ENCODE assay signal across 17 cellular contexts in genomic region chr1:183205196-183205781, GRCh38. TPM values are rescaled to one million over a fixed set of nuclear protein-coding genes. Genes with fewer than 3 reads are reported as not detected.
A peak's percentile ranks its signal among the peaks of the same experiment; 100 is the strongest.
DNase-seq lines count a peak whose midpoint lies in the region; ATAC-seq and TF ChIP-seq lines count a peak whose summit lies in the region.
"Had no signal": no experiment of that assay in that cellular context is flagged by ENCODE, and none has a peak within 500 bp of the region (broad histone marks: within the 10 kb centered on the region; RNA-seq: fewer than 3 reads in every experiment).

No MANE protein-coding gene starts in this region.

- H3K4me3 ChIP-seq in ACC112 (ENCODE audit: low read depth, low read length) (no peak overlapping the region), fibroblast of mammary gland (ENCODE audit: control insufficient read depth, low read depth, low read length) (no peak overlapping the region), ascending aorta (no peak overlapping the region)
- H3K4me3 ChIP-seq: upper lobe of left lung had no signal

- no peaks in the 10 kb centered on the region for H3K9me3 Mint-ChIP-seq in nephron
- H3K9me3 Mint-ChIP-seq: activated T-helper 17 cell treated with anti-CD3 and anti-CD28 coated beads, Interleukin-2, amount 50 U/mL, for 72 hours; brain had no signal

- H3K36me3 ChIP-seq in ACC112 (ENCODE audit: insufficient read depth, low read length) (no peaks in the 10 kb centered on the region), ascending aorta (no peaks in the 10 kb centered on the region)
- H3K36me3 ChIP-seq: upper lobe of left lung had no signal

- H3K27ac Mint-ChIP-seq in nephron: peak overlapping the region in 2 of 3 experiments; percentile 25 to 43
- H3K27ac Mint-ChIP-seq: activated T-helper 17 cell treated with anti-CD3 and anti-CD28 coated beads, Interleukin-2, amount 50 U/mL, for 72 hours had no signal

- intact Hi-C loops in ascending aorta (cut with DNase I): no loop called here

- DNase-seq in NCI-H1694 (lab: John Stamatoyannopoulos, UW) (peak; percentile 22), fibroblast of mammary gland (ENCODE audit: low read depth) (peak; percentile 78), iPS-NIHi11 (ENCODE audit: low spot score) (no peak), RPMI8226 (no peak), ascending aorta (ENCODE audit: low spot score in 2 of 2) (no peak)
- DNase-seq: activated CD4-positive, alpha-beta T cell treated with anti-CD3 and anti-CD28 coated beads, Interleukin-2, amount 50 U/mL, for 1 hour; AML-193; DMS79; MV-4-11; stimulated activated CD4-positive, alpha-beta T cell treated with anti-CD3 and anti-CD28 coated beads, Interleukin-12 subunit alpha, Interleukin-12 subunit beta, amount 100 ng/mL, for 4 hours; T-helper 2 cell; upper lobe of left lung had no signal

- no peaks in the 10 kb centered on the region for H3K27me3 Mint-ChIP-seq in nephron (ENCODE audit: low read depth)

- no peaks in the 10 kb centered on the region for H3K9me3 ChIP-seq in ascending aorta
- H3K9me3 ChIP-seq: upper lobe of left lung had no signal

- H3K36me3 Mint-ChIP-seq in nephron (ENCODE audit: low read depth): no peaks in the 10 kb centered on the region
- H3K36me3 Mint-ChIP-seq: brain had no signal

- H3K27me3 ChIP-seq in ACC112 (ENCODE audit: insufficient read depth, low read length) (no peaks in the 10 kb centered on the region), ascending aorta (no peaks in the 10 kb centered on the region)
- H3K27me3 ChIP-seq: upper lobe of left lung had no signal

- H3K4me1 ChIP-seq in ACC112 (ENCODE audit: control insufficient read depth, insufficient read depth, low read length, unreplicated experiment) (peaks cover 20% of the 10 kb centered on the region), ascending aorta (no peaks in the 10 kb centered on the region)
- H3K4me1 ChIP-seq: upper lobe of left lung had no signal

- no peaks in the 10 kb centered on the region for H3K79me2 ChIP-seq in ACC112 (ENCODE audit: control insufficient read depth, insufficient read depth, low read length, unreplicated experiment)

- H3K27ac ChIP-seq in ACC112 (ENCODE audit: low read depth, low read length): peak overlapping the region; percentile 37; the same call in 1 of the 2 replicates
- peak overlapping the region in 1 of 2 donors; percentile 23 for H3K27ac ChIP-seq in ascending aorta

- H3K4me1 Mint-ChIP-seq in nephron: peaks cover 26% of the 10 kb centered on the region
- H3K4me1 Mint-ChIP-seq: activated T-helper 17 cell treated with anti-CD3 and anti-CD28 coated beads, Interleukin-2, amount 50 U/mL, for 72 hours had no signal

- H2AFZ ChIP-seq in ACC112 (ENCODE audit: low read length, unreplicated experiment): no peak overlapping the region

- H3K4me3 Mint-ChIP-seq in nephron: no peak overlapping the region
- H3K4me3 Mint-ChIP-seq: activated T-helper 17 cell treated with anti-CD3 and anti-CD28 coated beads, Interleukin-2, amount 50 U/mL, for 72 hours; brain had no signal

- no peak for ATAC-seq in HG02870 (IDR thresholded peaks at IDR 0.05; ENCODE audit: unreplicated experiment)
- ATAC-seq: activated T-helper 17 cell treated with anti-CD3 and anti-CD28 coated beads, Interleukin-2, amount 50 U/mL, for 72 hours had no signal

- TF ChIP-seq CTCF in fibroblast of mammary gland (conservative IDR thresholded peaks at IDR 0.05; ENCODE audit: control insufficient read depth, insufficient read depth, low read depth, low read length) (no peak), nephron (IDR thresholded peaks at IDR 0.05; ENCODE audit: unreplicated experiment in 3 of 3) (no peak), ascending aorta (IDR thresholded peaks at IDR 0.05) (no peak)

RNA-seq across cellular contexts. Expression of gene LAMC2, which starts 19.2 kb away (rescaled TPM):
- 1.1 TPM for total RNA-seq in ascending aorta

Comparison
In these comparisons a context has a peak if more than half of its experiments do, and no peak if none do; other contexts are left out.
1. DNase-seq: peak in NCI-H1694 (single experiment) and fibroblast of mammary gland (single experiment); none in iPS-NIHi11 (single experiment), RPMI8226 (single experiment) and ascending aorta (0 of 2).